ENCODE assay signal across 13 cellular contexts in the genomic region with DNA sequence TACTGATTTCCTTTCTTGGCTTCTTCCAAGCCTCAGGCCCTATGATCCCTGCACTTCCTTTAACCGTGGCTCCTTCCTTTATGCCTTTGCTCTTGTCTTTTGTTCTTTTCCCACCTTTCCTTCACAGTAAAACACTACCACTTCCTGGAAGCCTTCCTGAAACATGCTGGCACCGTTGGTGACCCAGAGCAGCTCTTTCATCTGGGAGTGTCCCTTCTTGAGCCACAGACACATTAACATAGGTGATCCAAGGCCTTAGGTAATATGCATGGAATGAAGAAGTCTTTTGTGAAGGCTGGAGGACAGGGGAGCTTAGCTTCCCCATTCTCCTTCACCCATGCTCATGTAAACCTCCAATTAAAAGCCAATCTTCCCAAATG. TPM values are rescaled to one million over a fixed set of nuclear protein-coding genes. Genes with fewer than 3 reads are reported as not detected.
DNase-seq lines count a peak whose midpoint lies in the region; ATAC-seq, FAIRE-seq and TF ChIP-seq lines count a peak whose summit lies in the region.
"Had no signal": no experiment of that assay in that cellular context is flagged by ENCODE, and none has a peak within 500 bp of the region (broad histone marks: within the 10 kb centered on the region; RNA-seq: fewer than 3 reads in every experiment).

No MANE protein-coding gene starts in this region.

- no peaks in the 10 kb centered on the region for H3K9me1 ChIP-seq in keratinocyte (ENCODE audit: control insufficient read depth, extremely low read depth, insufficient read depth, low read length)

- no peaks in the 10 kb centered on the region for H3K27me3 ChIP-seq in keratinocyte (ENCODE audit: control insufficient read depth, extremely low read depth, insufficient read depth, low read length)

- no peak for TF ChIP-seq CTCF in keratinocyte (optimal IDR thresholded peaks at IDR 0.05 in 1 of 3, IDR thresholded peaks at IDR 0.05 in 1 of 3, conservative IDR thresholded peaks at IDR 0.05 in 1 of 3; ENCODE audit: extremely low read depth in 1 of 3, insufficient read depth in 2 of 3, low read length in 3 of 3)

- DNase-seq in Caki2 (ENCODE audit: low read depth) (peak; percentile 45), SW480 (ENCODE audit: low spot score) (peak; percentile 49), keratinocyte (ENCODE audit: low read depth, low spot score) (no peak), renal cortical epithelial cell (ENCODE audit: low read depth) (peak; percentile 77), GM19240 (ENCODE audit: insufficient read length, low spot score) (no peak), DMS 273 (lab: John Stamatoyannopoulos, UW; ENCODE audit: unreplicated experiment) (no peak), left lobe of liver (ENCODE audit: low spot score) (no peak)
- DNase-seq: activated B cell treated with CpG ODN at 0.5 μM for 24 hours, DMS153, NCI-H2081 treated with DMSO at 0.1 percent for 48 hours, NCI-H82 had no signal

- dilution Hi-C loops in keratinocyte (cut with MboI; ENCODE audit: extremely low pct_ligation_motif_present, low sequenced_read_pairs): no loop called here

- no peaks in the 10 kb centered on the region for H3K9me3 ChIP-seq in keratinocyte (ENCODE audit: control insufficient read depth, low read depth, low read length)

- no peaks in the 10 kb centered on the region for H3K79me2 ChIP-seq in keratinocyte (ENCODE audit: control insufficient read depth, insufficient read depth, low read length)

- no peaks in the 10 kb centered on the region for H3K9me3 Mint-ChIP-seq in activated T-helper 17 cell treated with anti-CD3 and anti-CD28 coated beads, Interleukin-2, amount 50 U/mL, for 72 hours
- H3K9me3 Mint-ChIP-seq: activated B cell treated with CpG ODN at 0.5 μM for 24 hours had no signal

- FAIRE-seq in keratinocyte (lab: Jason Lieb, UNC): peak; percentile 70

- no peak overlapping the region for H3K27ac Mint-ChIP-seq in activated T-helper 17 cell treated with anti-CD3 and anti-CD28 coated beads, Interleukin-2, amount 50 U/mL, for 72 hours
- H3K27ac Mint-ChIP-seq: activated B cell treated with CpG ODN at 0.5 μM for 24 hours had no signal

- in situ Hi-C loops in Caki2 (cut with HindIII; ENCODE audit: low pct_unique_long_range_greater_than_20kb, low sequenced_read_pairs): no loop called here

- peaks cover 65% of the 10 kb centered on the region for H3K4me1 ChIP-seq in keratinocyte (ENCODE audit: control insufficient read depth, extremely low read depth, insufficient read depth, low read length)

- no peak for ATAC-seq in activated T-helper 17 cell treated with anti-CD3 and anti-CD28 coated beads, Interleukin-2, amount 50 U/mL, for 72 hours (replicated peaks)
- ATAC-seq in left lobe of liver: no peak

- H3K4me1 Mint-ChIP-seq in activated T-helper 17 cell treated with anti-CD3 and anti-CD28 coated beads, Interleukin-2, amount 50 U/mL, for 72 hours: no peaks in the 10 kb centered on the region
- H3K4me1 Mint-ChIP-seq: activated B cell treated with CpG ODN at 0.5 μM for 24 hours had no signal

- H3K4me3 Mint-ChIP-seq in activated T-helper 17 cell treated with anti-CD3 and anti-CD28 coated beads, Interleukin-2, amount 50 U/mL, for 72 hours: no peak overlapping the region
- H3K4me3 Mint-ChIP-seq: activated B cell treated with CpG ODN at 0.5 μM for 24 hours had no signal

- H3K36me3 Mint-ChIP-seq in activated T-helper 17 cell treated with anti-CD3 and anti-CD28 coated beads, Interleukin-2, amount 50 U/mL, for 72 hours (ENCODE audit: low read depth): no peaks in the 10 kb centered on the region

- H2AFZ ChIP-seq in keratinocyte (ENCODE audit: control insufficient read depth, low read length): no peak overlapping the region

- no peak overlapping the region for H3K9ac ChIP-seq in keratinocyte (ENCODE audit: control insufficient read depth, extremely low read depth, insufficient read depth, low read length)
- H3K9ac ChIP-seq: KMS-11 had no signal

- no peaks in the 10 kb centered on the region for H3K27me3 Mint-ChIP-seq in activated T-helper 17 cell treated with anti-CD3 and anti-CD28 coated beads, Interleukin-2, amount 50 U/mL, for 72 hours

- H3K4me2 ChIP-seq in keratinocyte (ENCODE audit: control insufficient read depth, extremely low read depth, insufficient read depth, low read depth, low read length): no peak overlapping the region
- H3K4me2 ChIP-seq: KMS-11 had no signal

- no peaks in the 10 kb centered on the region for H4K20me1 ChIP-seq in keratinocyte (ENCODE audit: control insufficient read depth, extremely low read depth, insufficient read depth, low read length)

- no peak overlapping the region for H3K27ac ChIP-seq in keratinocyte (ENCODE audit: control insufficient read depth, insufficient read depth, low read length)
- H3K27ac ChIP-seq: KMS-11 had no signal

- no peak overlapping the region for H3K4me3 ChIP-seq in keratinocyte (ENCODE audit: control insufficient read depth in 2 of 3, extremely low read depth in 1 of 3, insufficient read depth in 2 of 3, low read depth in 1 of 3, low read length in 3 of 3)

- no peaks in the 10 kb centered on the region for H3K36me3 ChIP-seq in keratinocyte (ENCODE audit: control insufficient read depth in 2 of 2, extremely low read depth in 1 of 2, insufficient read depth in 2 of 2, low read length in 2 of 2)

RNA-seq across cellular contexts. Expression of a gene that starts 39.4 kb away (rescaled TPM):
- total RNA-seq in Caki2 (2014; rRNA removed; shearing (Covaris generic); ENCODE audit: low replicate concordance): 85.0 and 114 TPM in 2 replicates
- polyA plus RNA-seq in keratinocyte: 39.8 to 57.2 TPM (median 45.6 TPM) in 3 replicates
- polyA plus RNA-seq in keratinocyte (2011; ENCODE audit: low read depth): 52.7 TPM
- polyA plus RNA-seq in keratinocyte (2011; cell fraction: cytosol; rRNA removed): 30.8 and 32.5 TPM in 2 replicates
- 88.6 and 88.9 TPM in 2 replicates for polyA plus RNA-seq in keratinocyte (2011; cell fraction: nucleus; rRNA removed)
- polyA plus RNA-seq in keratinocyte (2012; ENCODE audit: low replicate concordance): 44.4 and 81.4 TPM in 2 replicates
- 49.8 to 105 TPM (median 62.0 TPM) in 3 replicates for polyA minus RNA-seq in keratinocyte
- 64.5 TPM for polyA minus RNA-seq in keratinocyte (2011; cell fraction: cytosol; rRNA and poly(A)+ RNA removed)
- 82.0 and 84.4 TPM in 2 replicates for polyA minus RNA-seq in keratinocyte (2011; cell fraction: nucleus; rRNA and poly(A)+ RNA removed)
- total RNA-seq in renal cortical epithelial cell (141 and 180 TPM in 2 replicates), left lobe of liver (26.8 TPM)
- total RNA-seq in activated T-helper 17 cell treated with anti-CD3 and anti-CD28 coated beads, Interleukin-2, amount 50 U/mL, for 72 hours: not detected
- total RNA-seq: activated B cell treated with CpG ODN at 0.5 μM for 24 hours had no signal

Comparison
In these comparisons a context has a peak if more than half of its experiments do, and no peak if none do; other contexts are left out.
1. DNase-seq: peak in Caki2 (single experiment), SW480 (single experiment) and renal cortical epithelial cell (single experiment); none in keratinocyte (single experiment), GM19240 (single experiment), DMS 273 (single experiment) and left lobe of liver (single experiment).
2. RNA of a gene that starts 39.4 kb away (total RNA-seq): 141 to 180 TPM in renal cortical epithelial cell, 85.0 to 114 TPM in Caki2 and 26.8 TPM in left lobe of liver (single experiment); not detected in activated T-helper 17 cell treated with anti-CD3 and anti-CD28 coated beads, Interleukin-2, amount 50 U/mL, for 72 hours; every median in the first group is over 10 times any median in the second.